In genomic region chr16:4900036-4900435, GRCh38 we compare ENCODE assay signal across 27 cellular contexts. TPM values are rescaled to one million over a fixed set of nuclear protein-coding genes. Genes with fewer than 3 reads are reported as not detected.
"Had no signal": no experiment of that assay in that cellular context is flagged by ENCODE, and none has a peak within 500 bp of the region (broad histone marks: within the 10 kb centered on the region; RNA-seq: fewer than 3 reads in every experiment).

No MANE protein-coding gene starts in this region.

- DNase-seq: activated CD4-positive, alpha-beta T cell treated with anti-CD3 and anti-CD28 coated beads for 1 hour; activated CD4-positive, alpha-beta T cell treated with anti-CD3 and anti-CD28 coated beads, Interleukin-2, amount 50 U/mL, for 1 hour; activated CD8-positive, alpha-beta T cell treated with anti-CD3 and anti-CD28 coated beads, Interleukin-2, amount 10 ng/mL, durations not matched to agents 7 days and 5 days; activated gamma-delta T cell; activated naive CD4-positive, alpha-beta T cell treated with anti-CD3 and anti-CD28 coated beads, Interleukin-2, amount 50 U/mL, for 16 hours; activated naive CD8-positive, alpha-beta T cell treated with anti-CD3 and anti-CD28 coated beads, Interleukin-2, amount 50 U/mL, for 24 hours; aorta; endodermal cell; glutamatergic neuron; immature natural killer cell; kidney glomerular epithelial cell; naive thymus-derived CD4-positive, alpha-beta T cell; occipital lobe; posterior cingulate gyrus; right lobe of liver; stimulated activated CD4-positive, alpha-beta T cell treated with anti-CD3 and anti-CD28 coated beads, Interleukin-1b, Interleukin-23, amount 100 ng/mL, for 48 hours; stimulated activated naive CD8-positive, alpha-beta T cell treated with anti-CD3 and anti-CD28 coated beads, Interleukin-15, amount 100 ng/mL, for 72 hours; T-helper 9 cell; tibial artery had no signal

- H3K4me1 Mint-ChIP-seq: activated naive CD8-positive, alpha-beta T cell treated with anti-CD3 and anti-CD28 coated beads, Interleukin-2, amount 50 U/mL, for 24 hours; endodermal cell; immature natural killer cell; naive thymus-derived CD4-positive, alpha-beta T cell; neural crest cell; stimulated activated naive CD8-positive, alpha-beta T cell treated with anti-CD3 and anti-CD28 coated beads, Interleukin-15, amount 100 ng/mL, for 72 hours had no signal

- H3K4me3 ChIP-seq: coronary artery, hepatocyte, left lung, lung, right lobe of liver, skin epidermis, tibial artery had no signal

- H3K9me3 ChIP-seq: left lung, right lobe of liver had no signal

- H3K27me3 ChIP-seq: hepatocyte, left lung, right lobe of liver had no signal

- H3K9me3 Mint-ChIP-seq: activated naive CD8-positive, alpha-beta T cell treated with anti-CD3 and anti-CD28 coated beads, Interleukin-2, amount 50 U/mL, for 24 hours; activated T-helper 1 cell treated with anti-CD3 and anti-CD28 coated beads, Interleukin-12 subunit alpha, Interleukin-12 subunit beta, Interleukin-2, Interleukin-4 antibody, amounts not matched to agents 30 ng/mL and 10 ng/mL and 1 ng/mL, durations not matched to agents 14 hours and 24 hours and 36 hours; immature natural killer cell; neural crest cell; stimulated activated naive CD8-positive, alpha-beta T cell treated with anti-CD3 and anti-CD28 coated beads, Interleukin-15, amount 100 ng/mL, for 72 hours had no signal

- H3K27ac Mint-ChIP-seq: activated CD8-positive, alpha-beta T cell treated with anti-CD3 and anti-CD28 coated beads, Interleukin-2, amount 10 ng/mL, durations not matched to agents 7 days and 5 days; activated naive CD8-positive, alpha-beta T cell treated with anti-CD3 and anti-CD28 coated beads, Interleukin-2, amount 50 U/mL, for 24 hours; activated T-helper 1 cell treated with anti-CD3 and anti-CD28 coated beads, Interleukin-12 subunit alpha, Interleukin-12 subunit beta, Interleukin-2, Interleukin-4 antibody, amounts not matched to agents 30 ng/mL and 10 ng/mL and 1 ng/mL, durations not matched to agents 14 hours and 24 hours and 36 hours; endodermal cell; naive thymus-derived CD4-positive, alpha-beta T cell; stimulated activated naive CD8-positive, alpha-beta T cell treated with anti-CD3 and anti-CD28 coated beads, Interleukin-15, amount 100 ng/mL, for 72 hours had no signal

- H3K36me3 Mint-ChIP-seq: immature natural killer cell had no signal

- H3K4me1 ChIP-seq: left lung, right lobe of liver, tibial artery had no signal

- ATAC-seq: activated CD8-positive, alpha-beta T cell treated with anti-CD3 and anti-CD28 coated beads, Interleukin-2, amount 10 ng/mL, durations not matched to agents 7 days and 5 days; activated naive CD8-positive, alpha-beta T cell treated with anti-CD3 and anti-CD28 coated beads, Interleukin-2, amount 50 U/mL, for 24 hours; left lung; naive thymus-derived CD4-positive, alpha-beta T cell; right lobe of liver; stimulated activated naive CD8-positive, alpha-beta T cell treated with anti-CD3 and anti-CD28 coated beads, Interleukin-15, amount 100 ng/mL, for 72 hours had no signal

- H3K27ac ChIP-seq: coronary artery, epithelial cell of prostate, hepatocyte, left lung, right lobe of liver, skin epidermis, tibial artery had no signal

- H3K4me3 Mint-ChIP-seq: activated CD8-positive, alpha-beta T cell treated with anti-CD3 and anti-CD28 coated beads, Interleukin-2, amount 10 ng/mL, durations not matched to agents 7 days and 5 days; activated naive CD8-positive, alpha-beta T cell treated with anti-CD3 and anti-CD28 coated beads, Interleukin-2, amount 50 U/mL, for 24 hours; activated T-helper 1 cell treated with anti-CD3 and anti-CD28 coated beads, Interleukin-12 subunit alpha, Interleukin-12 subunit beta, Interleukin-2, Interleukin-4 antibody, amounts not matched to agents 30 ng/mL and 10 ng/mL and 1 ng/mL, durations not matched to agents 14 hours and 24 hours and 36 hours; endodermal cell; immature natural killer cell; naive thymus-derived CD4-positive, alpha-beta T cell; neural crest cell; stimulated activated naive CD8-positive, alpha-beta T cell treated with anti-CD3 and anti-CD28 coated beads, Interleukin-15, amount 100 ng/mL, for 72 hours had no signal

RNA-seq across cellular contexts. Expression of gene PPL, which starts 36.9 kb away (rescaled TPM):
- total RNA-seq: activated CD8-positive, alpha-beta T cell treated with anti-CD3 and anti-CD28 coated beads, Interleukin-2, amount 10 ng/mL, durations not matched to agents 7 days and 5 days; activated T-helper 1 cell treated with anti-CD3 and anti-CD28 coated beads, Interleukin-12 subunit alpha, Interleukin-12 subunit beta, Interleukin-2, Interleukin-4 antibody, amounts not matched to agents 30 ng/mL and 10 ng/mL and 1 ng/mL, durations not matched to agents 14 hours and 24 hours and 36 hours; naive thymus-derived CD4-positive, alpha-beta T cell had no signal

RNA-seq across cellular contexts. Expression of gene SEC14L5, which starts 58.1 kb away (rescaled TPM):
- total RNA-seq: activated CD8-positive, alpha-beta T cell treated with anti-CD3 and anti-CD28 coated beads, Interleukin-2, amount 10 ng/mL, durations not matched to agents 7 days and 5 days; activated T-helper 1 cell treated with anti-CD3 and anti-CD28 coated beads, Interleukin-12 subunit alpha, Interleukin-12 subunit beta, Interleukin-2, Interleukin-4 antibody, amounts not matched to agents 30 ng/mL and 10 ng/mL and 1 ng/mL, durations not matched to agents 14 hours and 24 hours and 36 hours had no signal
- polyA plus RNA-seq: immature natural killer cell; naive thymus-derived CD4-positive, alpha-beta T cell had no signal
